In genomic region chr4:40055873-40056721, GRCh38 we compare ENCODE assay signal across 1 cellular context.
TF ChIP-seq lines count a peak whose summit lies in the region.

No MANE protein-coding gene starts in this region.

TF ChIP-seq in K562, 482 proteins besides CTCF, POLR2A, EP300 and RAD21 (continued from another document):
- TF ChIP-seq AFF1 (IDR thresholded peaks at IDR 0.05; ENCODE audit: low read depth in 1 of 2, partially characterized antibody in 2 of 2) (peak in 1 of 2 experiments; percentile 37), ZNF655 (CRISPR knock-in tag; IDR thresholded peaks at IDR 0.05) (no peak), GABPB2 (CRISPR knock-in tag; conservative IDR thresholded peaks at IDR 0.05) (no peak), HNRNPUL1 (IDR thresholded peaks at IDR 0.05; ENCODE audit: low read length) (no peak), SIN3A (IDR thresholded peaks at IDR 0.05; ENCODE audit: borderline replicate concordance in 2 of 2, control insufficient read depth in 1 of 2, low read depth in 2 of 2, low read length in 2 of 2) (0 out of 4 replicates have a peak, but pooled peaks of 1 of the 2 experiments have one; percentile 17), HMGN3 (IDR thresholded peaks at IDR 0.05; ENCODE audit: borderline replicate concordance, extremely low read depth, insufficient read length, low read depth, low read length) (peak; percentile 53), TGIF2 (CRISPR knock-in tag; IDR thresholded peaks at IDR 0.05) (0 out of 2 replicates have a peak, but pooled peaks have one; percentile 45), ZBTB17 (CRISPR knock-in tag; IDR thresholded peaks at IDR 0.05) (peak; percentile 64; the same call in 1 of the 2 replicates), MYC (IDR thresholded peaks at IDR 0.05; ENCODE audit: low read depth, low read length) (no peak), MYC (CRISPR knock-in tag; IDR thresholded peaks at IDR 0.05; ENCODE audit: borderline replicate concordance, low read depth) (0 out of 2 replicates have a peak, but pooled peaks have one; percentile 42), ELF4 (CRISPR knock-in tag; IDR thresholded peaks at IDR 0.05) (no peak), C11orf30 (IDR thresholded peaks at IDR 0.05; ENCODE audit: low read depth) (no peak), PHB (CRISPR knock-in tag; IDR thresholded peaks at IDR 0.05) (no peak), FOXK2 (conservative IDR thresholded peaks at IDR 0.05 in 1 of 2, IDR thresholded peaks at IDR 0.05 in 1 of 2; ENCODE audit: low read depth in 2 of 2) (no peak), U2AF2 (optimal IDR thresholded peaks at IDR 0.05; ENCODE audit: low read depth, low read length) (no peak), L3MBTL2 (IDR thresholded peaks at IDR 0.05) (peak; percentile 61; the same call in 1 of the 2 replicates), FOXO4 (CRISPR knock-in tag; IDR thresholded peaks at IDR 0.05) (no peak), SAFB2 (IDR thresholded peaks at IDR 0.05; ENCODE audit: borderline replicate concordance, low read depth, low read length, severe bottlenecking) (no peak), HDGF (IDR thresholded peaks at IDR 0.05) (no peak), NFRKB (IDR thresholded peaks at IDR 0.05; ENCODE audit: low read depth) (peak; percentile 18), ERF (CRISPR knock-in tag; IDR thresholded peaks at IDR 0.05) (no peak), SETDB1 (IDR thresholded peaks at IDR 0.05; ENCODE audit: low read length) (no peak), RBM34 (IDR thresholded peaks at IDR 0.05; ENCODE audit: borderline replicate concordance, insufficient read depth, low read length) (no peak), CBX5 (IDR thresholded peaks at IDR 0.05; ENCODE audit: borderline replicate concordance, low read depth) (no peak), POLR2G (IDR thresholded peaks at IDR 0.05; ENCODE audit: low read depth, low read length) (peak; percentile 85), TCF3 (CRISPR knock-in tag; IDR thresholded peaks at IDR 0.05) (no peak), ZKSCAN1 (IDR thresholded peaks at IDR 0.05; ENCODE audit: low read depth, low read length) (peak; percentile 55; the same call in 1 of the 2 replicates), GTF2F1 (IDR thresholded peaks at IDR 0.05; ENCODE audit: low read depth, low read length) (no peak), PBX2 (CRISPR knock-in tag; IDR thresholded peaks at IDR 0.05; ENCODE audit: low read depth) (no peak), PBX2 (tag; conservative IDR thresholded peaks at IDR 0.05; ENCODE audit: low read depth) (no peak), TAF1 (IDR thresholded peaks at IDR 0.05; ENCODE audit: control insufficient read depth, extremely low read depth, insufficient read depth, low read length, severe bottlenecking) (peak; percentile 57), MEF2A (IDR thresholded peaks at IDR 0.05; ENCODE audit: control insufficient read depth, low read depth, low read length) (no peak), RBM22 (IDR thresholded peaks at IDR 0.05; ENCODE audit: low read depth, low read length, poor library complexity, severe bottlenecking) (peak; percentile 84), SMC3 (conservative IDR thresholded peaks at IDR 0.05; ENCODE audit: insufficient read depth, low read depth, low read length) (no peak), ZNF766 (CRISPR knock-in tag; conservative IDR thresholded peaks at IDR 0.05) (no peak), GTF3C2 (IDR thresholded peaks at IDR 0.05; ENCODE audit: borderline replicate concordance, extremely low read depth, insufficient read length) (no peak), DMBX1 (CRISPR knock-in tag; IDR thresholded peaks at IDR 0.05; ENCODE audit: borderline replicate concordance) (peak; percentile 28; the same call in 1 of the 2 replicates), IFI16 (CRISPR knock-in tag; IDR thresholded peaks at IDR 0.05) (no peak), RBBP5 (IDR thresholded peaks at IDR 0.05; ENCODE audit: borderline replicate concordance, insufficient read depth, low read length, poor library complexity, severe bottlenecking) (peak; percentile 65), TRIM28 (IDR thresholded peaks at IDR 0.05) (no peak), MAFK (IDR thresholded peaks at IDR 0.05; ENCODE audit: low read length) (0 out of 2 replicates have a peak, but pooled peaks have one; percentile 14), KAT8 (IDR thresholded peaks at IDR 0.05; ENCODE audit: low read depth) (no peak), GABPA (tag; conservative IDR thresholded peaks at IDR 0.05; ENCODE audit: low read depth) (no peak; the same call in none of the 2 replicates)
- TF ChIP-seq, protein P1, sequence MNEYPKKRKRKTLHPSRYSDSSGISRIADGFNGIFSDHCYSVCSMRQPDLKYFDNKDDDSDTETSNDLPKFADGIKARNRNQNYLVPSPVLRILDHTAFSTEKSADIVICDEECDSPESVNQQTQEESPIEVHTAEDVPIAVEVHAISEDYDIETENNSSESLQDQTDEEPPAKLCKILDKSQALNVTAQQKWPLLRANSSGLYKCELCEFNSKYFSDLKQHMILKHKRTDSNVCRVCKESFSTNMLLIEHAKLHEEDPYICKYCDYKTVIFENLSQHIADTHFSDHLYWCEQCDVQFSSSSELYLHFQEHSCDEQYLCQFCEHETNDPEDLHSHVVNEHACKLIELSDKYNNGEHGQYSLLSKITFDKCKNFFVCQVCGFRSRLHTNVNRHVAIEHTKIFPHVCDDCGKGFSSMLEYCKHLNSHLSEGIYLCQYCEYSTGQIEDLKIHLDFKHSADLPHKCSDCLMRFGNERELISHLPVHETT (CRISPR knock-in tag; conservative IDR thresholded peaks at IDR 0.05 in 1 of 2, IDR thresholded peaks at IDR 0.05 in 1 of 2): peak in 1 of 2 experiments; percentile 18; a peak in 1 of 4 replicates
- TF ChIP-seq, protein P2, sequence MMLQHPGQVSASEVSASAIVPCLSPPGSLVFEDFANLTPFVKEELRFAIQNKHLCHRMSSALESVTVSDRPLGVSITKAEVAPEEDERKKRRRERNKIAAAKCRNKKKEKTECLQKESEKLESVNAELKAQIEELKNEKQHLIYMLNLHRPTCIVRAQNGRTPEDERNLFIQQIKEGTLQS (IDR thresholded peaks at IDR 0.05): no peak
- TF ChIP-seq, protein P2 (CRISPR knock-in tag; conservative IDR thresholded peaks at IDR 0.05): 0 out of 2 replicates have a peak, but pooled peaks have one; percentile 18
